ENCODE assay signal across 29 cellular contexts in genomic region chr4:109157205-109157604, GRCh38.
"Had no signal": no experiment of that assay in that cellular context is flagged by ENCODE, and none has a peak within 500 bp of the region (broad histone marks: within the 10 kb centered on the region; RNA-seq: fewer than 3 reads in every experiment).

No MANE protein-coding gene starts in this region.

- H3K4me1 ChIP-seq: SJCRH30 had no signal

- H3K27me3 ChIP-seq: MG63, SJCRH30 had no signal

- H3K4me3 Mint-ChIP-seq: T-cell had no signal

- H3K36me3 ChIP-seq: MG63, SJCRH30 had no signal

- H3K4me2 ChIP-seq: KMS-11, PC-9 had no signal

- H2AFZ ChIP-seq: PC-9 had no signal

- DNase-seq: Karpas-422, MG63, NCI-H1048, NCI-H1092 treated with DMSO at 0.1 percent for 48 hours, NCI-H1417 treated with DMSO at 0.1 percent for 48 hours, NCI-H1436 treated with DMSO at 0.1 percent for 48 hours, NCI-H1694 treated with DMSO at 0.1 percent for 48 hours, NCI-H187 treated with DMSO at 0.1 percent for 48 hours, NCI-H2029, NCI-H2081, NCI-H2171 treated with DMSO at 0.1 percent for 48 hours, NCI-H2227 treated with DMSO at 0.1 percent for 48 hours, NCI-H446 treated with DMSO at 0.1 percent for 48 hours, NCI-H510A, NCI-H524, NCI-H748 treated with DMSO at 0.1 percent for 48 hours, NCI-H82, PC-9, SHP77, SIG-M5, SJCRH30, T-cell had no signal

- H3K4me1 Mint-ChIP-seq: T-cell had no signal

- H3K4me3 ChIP-seq: MG63, PC-9, SJCRH30, SK-N-MC had no signal

- H3K27ac ChIP-seq: KMS-11, PC-9, RWPE1, SJCRH30, SK-N-MC had no signal

- H3K9me3 Mint-ChIP-seq: T-cell had no signal

- H3K9me3 ChIP-seq: MG63, SJCRH30 had no signal

- FAIRE-seq: RCC 7860 had no signal

- H3K36me3 Mint-ChIP-seq: T-cell had no signal

- ATAC-seq: Panc1, Right ventricle myocardium inferior, SK-N-SH treated with all-trans-retinoic acid at 6 μM for 48 hours, T-cell had no signal

- H3K27ac Mint-ChIP-seq: T-cell had no signal

- H3K9ac ChIP-seq: KMS-11 had no signal
